8 cellular contexts compared by ENCODE assay signal in the genomic region with DNA sequence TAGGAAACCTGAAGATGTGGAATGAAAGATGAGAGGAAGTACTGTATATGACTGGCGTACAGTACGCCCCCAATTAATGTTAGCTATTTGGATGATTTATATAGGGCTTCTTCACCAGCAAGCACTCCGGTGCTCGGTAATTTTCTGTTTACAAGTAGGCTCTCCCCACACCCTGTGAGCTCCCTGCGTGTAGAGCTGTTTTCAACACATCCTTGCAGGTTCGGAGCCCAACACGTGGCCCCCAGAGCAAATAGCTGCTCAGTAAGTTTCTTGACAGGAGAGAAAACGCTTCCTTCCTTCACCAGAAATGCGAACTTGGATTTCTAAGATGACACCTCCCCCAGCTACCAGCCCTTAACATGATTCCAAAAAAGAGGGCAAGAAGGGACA. TPM values are rescaled to one million over a fixed set of nuclear protein-coding genes. Genes with fewer than 3 reads are reported as not detected.
A peak's percentile ranks its signal among the peaks of the same experiment; 100 is the strongest.
DNase-seq lines count a peak whose midpoint lies in the region; ATAC-seq and TF ChIP-seq lines count a peak whose summit lies in the region.

No MANE protein-coding gene starts in this region.

- H3K27ac ChIP-seq in RWPE2 (ENCODE audit: poor library complexity, severe bottlenecking) (peak overlapping the region; percentile 69), trophoblast cell (ENCODE audit: low read depth, low read length) (no peak overlapping the region)

- H2BK5ac ChIP-seq in trophoblast cell (ENCODE audit: low read depth, low read length, poor library complexity), result no peak overlapping the region

- ATAC-seq in RWPE2 (ENCODE audit: low read depth), result no peak
- ATAC-seq in GM21529 (IDR thresholded peaks at IDR 0.05; ENCODE audit: unreplicated experiment), result no peak

- no peak for DNase-seq in Calu3
- no peak for DNase-seq in RWPE2 (ENCODE audit: low spot score)
- no peak for DNase-seq in epithelial cell of proximal tubule (ENCODE audit: low read depth)
- DNase-seq in trophoblast cell, result no peak
- DNase-seq in NCI-H69 (lab: John Stamatoyannopoulos, UW), result no peak
- no peak for DNase-seq in T1000 (lab: John Stamatoyannopoulos, UW)
- no peak for DNase-seq in Kasumi-1 (lab: John Stamatoyannopoulos, UW)

- peak overlapping the region; percentile 76 for H3K27ac Mint-ChIP-seq in Calu3 (ENCODE audit: unreplicated experiment)

- H3K9ac ChIP-seq in trophoblast cell (ENCODE audit: low read length), result no peak overlapping the region

- no peaks in the 10 kb centered on the region for H3K9me3 Mint-ChIP-seq in Calu3 (ENCODE audit: low read depth, unreplicated experiment)

- H3K18ac ChIP-seq in trophoblast cell (ENCODE audit: low read length), result no peak overlapping the region

- no peak overlapping the region for H2BK12ac ChIP-seq in trophoblast cell (ENCODE audit: low read length)

- peaks cover 6% of the 10 kb centered on the region for H3K79me2 ChIP-seq in trophoblast cell (ENCODE audit: control insufficient read depth, insufficient read depth, low read length, poor library complexity)

- H3K36me3 Mint-ChIP-seq in Calu3 (ENCODE audit: insufficient read depth, unreplicated experiment), result peaks cover 48% of the 10 kb centered on the region

- BruUV-seq in Calu3 (replicated peaks; lab: Mats Ljungman, UMichigan), result TSS peak; percentile 34

- no peaks in the 10 kb centered on the region for H3K27me3 ChIP-seq in RWPE2 (ENCODE audit: insufficient read depth, poor library complexity, severe bottlenecking)
- no peaks in the 10 kb centered on the region for H3K27me3 ChIP-seq in trophoblast cell (ENCODE audit: insufficient read depth, low read length)

- no CpG with 5 or more reads among the region's 9 CpGs for WGBS in trophoblast cell (ENCODE audit: extremely low coverage, insufficient coverage, insufficient read length)

- no peak overlapping the region for H2AFZ ChIP-seq in trophoblast cell (ENCODE audit: insufficient read depth, low read length, poor library complexity)

- H4K91ac ChIP-seq in trophoblast cell (ENCODE audit: low read depth, low read length), result peak overlapping the region; percentile 58

- H3K4ac ChIP-seq in trophoblast cell (ENCODE audit: low read depth, low read length), result no peak overlapping the region

- H3K79me1 ChIP-seq in trophoblast cell (ENCODE audit: low read length), result peaks cover 8% of the 10 kb centered on the region

- H2AK5ac ChIP-seq in trophoblast cell (ENCODE audit: low read length), result no peak overlapping the region

- no peaks in the 10 kb centered on the region for H3K27me3 Mint-ChIP-seq in Calu3 (ENCODE audit: unreplicated experiment)

- H3K14ac ChIP-seq in trophoblast cell (ENCODE audit: low read length), result no peak overlapping the region

- H3K4me3 ChIP-seq in RWPE2 (ENCODE audit: severe bottlenecking) (peak overlapping the region; percentile 98), epithelial cell of proximal tubule (ENCODE audit: low read depth, low read length) (peak overlapping the region; percentile 88), trophoblast cell (ENCODE audit: low read depth, low read length) (no peak overlapping the region)

- TF ChIP-seq CTCF in Calu3 (IDR thresholded peaks at IDR 0.05; ENCODE audit: unreplicated experiment) (no peak), RWPE2 (IDR thresholded peaks at IDR 0.05; ENCODE audit: poor library complexity, severe bottlenecking) (no peak), epithelial cell of proximal tubule (conservative IDR thresholded peaks at IDR 0.05; ENCODE audit: low read depth, low read length) (no peak)

- intact Hi-C loops in Calu3 (cut with micrococcal nuclease; ENCODE audit: unreplicated experiment), result no loop called here

- peaks cover 21% of the 10 kb centered on the region for H3K4me1 Mint-ChIP-seq in Calu3 (ENCODE audit: low read depth, unreplicated experiment)

- H3K23ac ChIP-seq in trophoblast cell (ENCODE audit: low read length), result no peak overlapping the region

- CTCF ChIA-PET in Calu3 (lab: Charles Lee), result interaction anchor here (0.7 kb wide), 1 partner anchor 363 kb away, joined by 3 read pairs; no protein-coding TSS in a partner anchor

- peaks cover 28% of the 10 kb centered on the region for H3K4me1 ChIP-seq in RWPE2 (ENCODE audit: insufficient read depth, poor library complexity, severe bottlenecking)
- H3K4me1 ChIP-seq in trophoblast cell (ENCODE audit: control insufficient read depth in 1 of 2, insufficient read depth in 2 of 2, low read length in 2 of 2), result peaks cover 3 to 4% of the 10 kb centered on the region in 2 experiments

- H3K4me2 ChIP-seq in trophoblast cell (ENCODE audit: low read length), result peak overlapping the region; percentile 56

- no peak overlapping the region for H4K12ac ChIP-seq in trophoblast cell (ENCODE audit: low read depth, low read length)

- H3K4me3 Mint-ChIP-seq in Calu3 (ENCODE audit: low read depth, unreplicated experiment), result peak overlapping the region; percentile 91

- peaks cover 36% of the 10 kb centered on the region for H3K36me3 ChIP-seq in RWPE2 (ENCODE audit: low read depth)
- peaks cover 6 to 8% of the 10 kb centered on the region in 2 experiments for H3K36me3 ChIP-seq in trophoblast cell (ENCODE audit: control insufficient read depth in 1 of 2, insufficient read depth in 2 of 2, low read length in 2 of 2)

- peak overlapping the region; percentile 97 for H4K8ac ChIP-seq in trophoblast cell (ENCODE audit: low read depth, low read length)

- H3K9me3 ChIP-seq in RWPE2 (ENCODE audit: severe bottlenecking), result no peaks in the 10 kb centered on the region
- no peaks in the 10 kb centered on the region for H3K9me3 ChIP-seq in trophoblast cell (ENCODE audit: insufficient read depth, low read depth, low read length)

- no peak overlapping the region for H2BK120ac ChIP-seq in trophoblast cell (ENCODE audit: insufficient read depth, low read length, poor library complexity)

RNA-seq across cellular contexts. Expression of a gene that starts 1.2 kb away (rescaled TPM):
- total RNA-seq in Calu3 (2022), result 28.9 and 29.0 TPM in 2 replicates
- total RNA-seq in epithelial cell of proximal tubule, result 8.3 and 10.6 TPM in 2 replicates
- 7.7 and 8.0 TPM in 2 replicates for polyA plus RNA-seq in trophoblast cell (2013)
